ENCODE assay signal across 9 cellular contexts in genomic region chr21:42218836-42219605, GRCh38. TPM values are rescaled to one million over a fixed set of nuclear protein-coding genes. Genes with fewer than 3 reads are reported as not detected.
DNase-seq lines count a peak whose midpoint lies in the region; ATAC-seq and TF ChIP-seq lines count a peak whose summit lies in the region.
"Had no signal": no experiment of that assay in that cellular context is flagged by ENCODE, and none has a peak within 500 bp of the region (broad histone marks: within the 10 kb centered on the region; RNA-seq: fewer than 3 reads in every experiment).

TSS of gene ABCG1 (plus strand) at chr21:42219140. CDS start at chr21:42219263, 123 bp downstream.

- no peak within 1 kb of the TSS for H3K9ac ChIP-seq in endodermal cell (ENCODE audit: extremely low read depth, low read length, poor library complexity, severe bottlenecking)

- peaks cover 21% of the 10 kb centered on the region for H3K4me1 Mint-ChIP-seq in activated CD4-positive, alpha-beta memory T cell treated with anti-CD3 and anti-CD28 coated beads for 36 hours (ENCODE audit: low read depth)
- H3K4me1 Mint-ChIP-seq in endodermal cell = peaks cover 9% of the 10 kb centered on the region
- H3K4me1 Mint-ChIP-seq in mesothelial cell of epicardium = peaks cover 10% of the 10 kb centered on the region

- CTCF ChIA-PET in activated CD4-positive, alpha-beta memory T cell treated with anti-CD3 and anti-CD28 coated beads for 36 hours (lab: Charles Lee) = interaction anchor here (1.0 to 4.0 kb wide), 8 partner anchors 9 to 162 kb away, joined by 3 to 33 read pairs (median 8); no protein-coding TSS in a partner anchor

- H3K27me3 ChIP-seq in endodermal cell (ENCODE audit: control insufficient read depth, insufficient read depth, low read length, poor library complexity, severe bottlenecking) = peaks cover 77% of the 10 kb centered on the region

- TF ChIP-seq CTCF in endodermal cell (conservative IDR thresholded peaks at IDR 0.05) = no peak
- TF ChIP-seq CTCF in mesothelial cell of epicardium (IDR thresholded peaks at IDR 0.05; ENCODE audit: unreplicated experiment) = no peak
- no peak for TF ChIP-seq CTCF in subcutaneous adipose tissue (IDR thresholded peaks at IDR 0.05; ENCODE audit: low read depth)

- H3K36me3 ChIP-seq in endodermal cell (ENCODE audit: control insufficient read depth, insufficient read depth, low read length) = no peaks in the 10 kb centered on the region

- peaks cover 16% of the 10 kb centered on the region for H3K9me3 Mint-ChIP-seq in activated CD4-positive, alpha-beta memory T cell treated with anti-CD3 and anti-CD28 coated beads for 36 hours
- peaks cover 21% of the 10 kb centered on the region for H3K9me3 Mint-ChIP-seq in endodermal cell
- H3K9me3 Mint-ChIP-seq in mesothelial cell of epicardium = peaks cover 10% of the 10 kb centered on the region

- POLR2A ChIA-PET in activated CD4-positive, alpha-beta memory T cell treated with anti-CD3 and anti-CD28 coated beads for 36 hours (lab: Charles Lee) = interaction anchor here (0.7 to 4.8 kb wide), 8 partner anchors 9 to 186 kb away, joined by 3 to 121 read pairs (median 12); no protein-coding TSS in a partner anchor

- peak within 1 kb of the TSS; percentile 82 for H3K4me3 ChIP-seq in endodermal cell (ENCODE audit: low read length)

- intact Hi-C loops in activated CD4-positive, alpha-beta memory T cell treated with anti-CD3 and anti-CD28 coated beads for 36 hours (cut with micrococcal nuclease) = no loop called here

- no peak within 1 kb of the TSS for H3K27ac ChIP-seq in endodermal cell (ENCODE audit: low read depth, low read length)

- H3K27me3 Mint-ChIP-seq in activated CD4-positive, alpha-beta memory T cell treated with anti-CD3 and anti-CD28 coated beads for 36 hours = no peaks in the 10 kb centered on the region
- H3K27me3 Mint-ChIP-seq in endodermal cell (ENCODE audit: insufficient read depth) (peaks cover 75% of the 10 kb centered on the region), mesothelial cell of epicardium (ENCODE audit: low read depth) (peaks cover 77% of the 10 kb centered on the region)

- peak within 1 kb of the TSS; percentile 85 for H3K27ac Mint-ChIP-seq in activated CD4-positive, alpha-beta memory T cell treated with anti-CD3 and anti-CD28 coated beads for 36 hours
- H3K27ac Mint-ChIP-seq in endodermal cell (no peak within 1 kb of the TSS), mesothelial cell of epicardium (no peak within 1 kb of the TSS)

- peaks cover 5% of the 10 kb centered on the region for H3K4me1 ChIP-seq in endodermal cell (ENCODE audit: control insufficient read depth, insufficient read depth, low read length)

- no peaks in the 10 kb centered on the region for H3K36me3 Mint-ChIP-seq in activated CD4-positive, alpha-beta memory T cell treated with anti-CD3 and anti-CD28 coated beads for 36 hours
- H3K36me3 Mint-ChIP-seq in endodermal cell (ENCODE audit: low read depth) = no peaks in the 10 kb centered on the region
- no peaks in the 10 kb centered on the region for H3K36me3 Mint-ChIP-seq in mesothelial cell of epicardium

- no peak for ATAC-seq in HG02884 (IDR thresholded peaks at IDR 0.05; ENCODE audit: unreplicated experiment)

- H3K9me3 ChIP-seq in endodermal cell (ENCODE audit: control insufficient read depth, low read length) = no peaks in the 10 kb centered on the region

- peak within 1 kb of the TSS; percentile 78 for H3K4me3 Mint-ChIP-seq in activated CD4-positive, alpha-beta memory T cell treated with anti-CD3 and anti-CD28 coated beads for 36 hours
- H3K4me3 Mint-ChIP-seq in endodermal cell (peak within 1 kb of the TSS; percentile 58), mesothelial cell of epicardium (peak within 1 kb of the TSS; percentile 74)

- 0 to 1% methylated on average over 34 to 83 of the region's 83 CpGs for WGBS in endodermal cell (ENCODE audit: insufficient coverage in 1 of 2, insufficient read length in 1 of 2), 2 experiments

- peak; percentile 58 for DNase-seq in Daoy (ENCODE audit: low read depth)
- peak; percentile 46 for DNase-seq in NCI-H1105 (lab: John Stamatoyannopoulos, UW)
- DNase-seq in activated CD4-positive, alpha-beta memory T cell treated with anti-CD3 and anti-CD28 coated beads for 36 hours = peak; percentile 61
- DNase-seq in endodermal cell = peak; percentile 88
- DNase-seq in mesothelial cell of epicardium (ENCODE audit: low spot score in 2 of 2, unreplicated experiment in 2 of 2) = peak in 1 of 2 experiments; percentile 58
- DNase-seq in SIG-M5 (lab: John Stamatoyannopoulos, UW) = no peak

RNA-seq across cellular contexts. Expression of gene ABCG1, which starts in this region (rescaled TPM):
- total RNA-seq in Daoy (2014; rRNA removed; shearing (Covaris generic)) = 0.51 TPM in 2 replicates
- total RNA-seq in activated CD4-positive, alpha-beta memory T cell treated with anti-CD3 and anti-CD28 coated beads for 36 hours = 10 to 100 TPM; 22.2 to 24.6 TPM
- 1 to 10 TPM; 1.6 to 5.4 TPM for total RNA-seq in endodermal cell
- polyA plus RNA-seq in endodermal cell (2013, experiment 1 of 2) = 1.5 TPM
- polyA plus RNA-seq in endodermal cell (2013, experiment 2 of 2) = 1.7 TPM
- total RNA-seq in mesothelial cell of epicardium = 4.2 to 4.4 TPM (median 4.3 TPM) in 3 replicates
- 10 to 100 TPM in 3 of 4 donors, 1 to 10 TPM in 1; 8.6 to 34.7 (median 15.8) TPM for total RNA-seq in subcutaneous adipose tissue
- total RNA-seq: RPMI7951 had no signal

Comparison
In these comparisons a context has a peak if more than half of its experiments do, and no peak if none do; other contexts are left out.
1. Peak in DNase-seq in Daoy; RNA of the gene not detected or under 1 TPM.